Comparison of ENCODE assay signal across 9 cellular contexts in genomic region chr2:189751080-189751658, GRCh38. TPM values are rescaled to one million over a fixed set of nuclear protein-coding genes. Genes with fewer than 3 reads are reported as not detected.
A peak's percentile ranks its signal among the peaks of the same experiment; 100 is the strongest.
DNase-seq lines count a peak whose midpoint lies in the region; ATAC-seq, FAIRE-seq and TF ChIP-seq lines count a peak whose summit lies in the region.
"Had no signal": no experiment of that assay in that cellular context is flagged by ENCODE, and none has a peak within 500 bp of the region (broad histone marks: within the 10 kb centered on the region; RNA-seq: fewer than 3 reads in every experiment).

No MANE protein-coding gene starts in this region.

- FAIRE-seq in small intestine (lab: Jason Lieb, UNC) = no peak
- FAIRE-seq: endometrium had no signal

- H3K36me3 Mint-ChIP-seq in activated CD4-positive, alpha-beta memory T cell treated with anti-CD3 and anti-CD28 coated beads, Interleukin-2, amount 10 ng/mL, durations not matched to agents 7 days and 5 days (ENCODE audit: low read depth) = peaks cover 5% of the 10 kb centered on the region

- no peaks in the 10 kb centered on the region for H3K27me3 ChIP-seq in small intestine (ENCODE audit: control insufficient read depth in 2 of 2, insufficient read depth in 2 of 2, low read length in 2 of 2)

- H3K4me3 Mint-ChIP-seq in activated CD4-positive, alpha-beta memory T cell treated with anti-CD3 and anti-CD28 coated beads, Interleukin-2, amount 10 ng/mL, durations not matched to agents 7 days and 5 days = no peak overlapping the region

- TF ChIP-seq POLR2A in NB4 (IDR thresholded peaks at IDR 0.05; ENCODE audit: extremely low read depth, insufficient read length) = no peak

- no peak overlapping the region for H3K27ac Mint-ChIP-seq in activated CD4-positive, alpha-beta memory T cell treated with anti-CD3 and anti-CD28 coated beads, Interleukin-2, amount 10 ng/mL, durations not matched to agents 7 days and 5 days

- ATAC-seq in GM19463 (IDR thresholded peaks at IDR 0.05; ENCODE audit: unreplicated experiment) = peak; percentile 57

- H3K9me3 ChIP-seq in small intestine (ENCODE audit: control insufficient read depth, low read depth) = no peaks in the 10 kb centered on the region

- H3K4me3 ChIP-seq in NB4 (ENCODE audit: low read depth, low read length) = no peak overlapping the region
- no peak overlapping the region for H3K4me3 ChIP-seq in foreskin fibroblast (ENCODE audit: low read depth in 1 of 2, low read length in 2 of 2)
- no peak overlapping the region for H3K4me3 ChIP-seq in small intestine (ENCODE audit: low read depth in 1 of 2, low read length in 2 of 2)

- no peaks in the 10 kb centered on the region for H3K4me1 Mint-ChIP-seq in activated CD4-positive, alpha-beta memory T cell treated with anti-CD3 and anti-CD28 coated beads, Interleukin-2, amount 10 ng/mL, durations not matched to agents 7 days and 5 days

- no peaks in the 10 kb centered on the region for H3K4me1 ChIP-seq in small intestine (ENCODE audit: control insufficient read depth in 2 of 2, insufficient read depth in 1 of 2, low read depth in 1 of 2, low read length in 1 of 2)

- CTCF ChIA-PET in activated CD4-positive, alpha-beta memory T cell treated with anti-CD3 and anti-CD28 coated beads, Interleukin-2, amount 10 ng/mL, durations not matched to agents 7 days and 5 days (lab: Charles Lee) = interaction anchor here (0.7 to 4.2 kb wide), 10 partner anchors 8 to 609 kb away, joined by 3 to 45 read pairs (median 4); partner anchors contain the start of genes OSGEPL1 and WDR75

- no peaks in the 10 kb centered on the region for H3K27me3 Mint-ChIP-seq in activated CD4-positive, alpha-beta memory T cell treated with anti-CD3 and anti-CD28 coated beads, Interleukin-2, amount 10 ng/mL, durations not matched to agents 7 days and 5 days

- WGBS in small intestine, 3 donors = 83 to 85% (median 84%) methylated on average over 10 of the region's 10 CpGs

- H3K36me3 ChIP-seq in small intestine (ENCODE audit: control insufficient read depth in 2 of 2, insufficient read depth in 2 of 2, low read length in 2 of 2) = peaks cover 4 to 5% of the 10 kb centered on the region in 2 donors

- no peak overlapping the region for H3K27ac ChIP-seq in small intestine (ENCODE audit: low read depth in 1 of 2, low read length in 1 of 2)

- DNase-seq in NCI-H2196 (lab: John Stamatoyannopoulos, UW; ENCODE audit: unreplicated experiment) = peak; percentile 32
- no peak for DNase-seq in NCI-H2196 treated with DMSO at 0.1 percent for 48 hours (lab: John Stamatoyannopoulos, UW; ENCODE audit: unreplicated experiment)
- DNase-seq in NB4 (ENCODE audit: low read depth) = peak; percentile 57
- peak; percentile 42 for DNase-seq in activated CD4-positive, alpha-beta memory T cell treated with anti-CD3 and anti-CD28 coated beads, Interleukin-2, amount 10 ng/mL, durations not matched to agents 7 days and 5 days
- peak; percentile 7 to 54 for DNase-seq in foreskin fibroblast
- peak; percentile 54 for DNase-seq in small intestine
- no peak for DNase-seq in middle frontal gyrus (ENCODE audit: extremely low spot score, low spot score)

- TF ChIP-seq CTCF in NB4 (IDR thresholded peaks at IDR 0.05; ENCODE audit: low read depth, low read length) (peak; percentile 82), foreskin fibroblast (IDR thresholded peaks at IDR 0.05; ENCODE audit: low read depth, low read length) (peak; percentile 80)

- POLR2A ChIA-PET in activated CD4-positive, alpha-beta memory T cell treated with anti-CD3 and anti-CD28 coated beads, Interleukin-2, amount 10 ng/mL, durations not matched to agents 7 days and 5 days (lab: Charles Lee) = interaction anchor here (2.1 kb wide), 1 partner anchor 11 kb away, joined by 5 read pairs; the partner anchor contains the start of gene OSGEPL1

- H3K9me3 Mint-ChIP-seq in activated CD4-positive, alpha-beta memory T cell treated with anti-CD3 and anti-CD28 coated beads, Interleukin-2, amount 10 ng/mL, durations not matched to agents 7 days and 5 days = no peaks in the 10 kb centered on the region

RNA-seq across cellular contexts. Expression of gene OSGEPL1, which starts 11.4 kb away (rescaled TPM):
- 1 to 10 TPM; 8.0 TPM for total RNA-seq in activated CD4-positive, alpha-beta memory T cell treated with anti-CD3 and anti-CD28 coated beads, Interleukin-2, amount 10 ng/mL, durations not matched to agents 7 days and 5 days
- 1 to 10 TPM in 2 of 3 donors, under 1 TPM in 1; 0.67 to 4.0 (median 2.2) TPM for polyA plus RNA-seq in small intestine

RNA-seq across cellular contexts. Expression of gene ORMDL1, which starts 33.0 kb away (rescaled TPM):
- 10 to 100 TPM; 87.4 to 89.4 TPM for total RNA-seq in activated CD4-positive, alpha-beta memory T cell treated with anti-CD3 and anti-CD28 coated beads, Interleukin-2, amount 10 ng/mL, durations not matched to agents 7 days and 5 days
- 10 to 100 TPM; 44.8 to 69.8 (median 45.1) TPM for polyA plus RNA-seq in small intestine

RNA-seq across cellular contexts. Expression of gene PMS1, which starts 33.1 kb away (rescaled TPM):
- total RNA-seq in activated CD4-positive, alpha-beta memory T cell treated with anti-CD3 and anti-CD28 coated beads, Interleukin-2, amount 10 ng/mL, durations not matched to agents 7 days and 5 days = 10 to 100 TPM; 24.6 to 26.4 TPM
- 1 to 10 TPM; 2.4 to 8.9 (median 8.4) TPM for polyA plus RNA-seq in small intestine

Comparison
In these comparisons a context has a peak if more than half of its experiments do, and no peak if none do; other contexts are left out.
1. DNase-seq: peak in NCI-H2196 (single experiment), NB4 (single experiment), activated CD4-positive, alpha-beta memory T cell treated with anti-CD3 and anti-CD28 coated beads, Interleukin-2, amount 10 ng/mL, durations not matched to agents 7 days and 5 days (single experiment), foreskin fibroblast (2 of 2) and small intestine (single experiment); none in NCI-H2196 treated with DMSO at 0.1 percent for 48 hours (single experiment) and middle frontal gyrus (single experiment).